In genomic region chr3:72663429-72663828, GRCh38 we compare ENCODE assay signal across 10 cellular contexts.
DNase-seq lines count a peak whose midpoint lies in the region; ATAC-seq, FAIRE-seq and TF ChIP-seq lines count a peak whose summit lies in the region.
"Had no signal": no experiment of that assay in that cellular context is flagged by ENCODE, and none has a peak within 500 bp of the region (broad histone marks: within the 10 kb centered on the region; RNA-seq: fewer than 3 reads in every experiment).

No MANE protein-coding gene starts in this region.

- no peaks in the 10 kb centered on the region for H3K79me2 ChIP-seq in osteoblast (ENCODE audit: insufficient read depth, low read length)

- H3K4me1 Mint-ChIP-seq in chondrocyte (ENCODE audit: low read depth) = peaks cover 52% of the 10 kb centered on the region

- no peaks in the 10 kb centered on the region for H3K36me3 Mint-ChIP-seq in chondrocyte (ENCODE audit: low read depth)

- H3K4me3 Mint-ChIP-seq in chondrocyte (ENCODE audit: unreplicated experiment) = no peak overlapping the region
- H3K4me3 Mint-ChIP-seq: CD8-positive, alpha-beta memory T cell had no signal

- no peak for TF ChIP-seq POLR2A in transverse colon (IDR thresholded peaks at IDR 0.05)

- 40 to 64% methylated on average over 1 to 4 of the region's 4 CpGs for WGBS in transverse colon (ENCODE audit: low coverage in 1 of 2), 2 donors
- 77 to 87% (median 80%) methylated on average over 4 of the region's 4 CpGs for WGBS in small intestine, 3 donors

- H3K27me3 Mint-ChIP-seq in chondrocyte (ENCODE audit: low read depth) = peaks cover under 1% of the 10 kb centered on the region

- TF ChIP-seq CTCF in chondrocyte (IDR thresholded peaks at IDR 0.05) (no peak), osteoblast (IDR thresholded peaks at IDR 0.05; ENCODE audit: extremely low read depth, low read depth, low read length) (no peak), transverse colon (IDR thresholded peaks at IDR 0.05) (no peak)

- no peak overlapping the region for H2AFZ ChIP-seq in osteoblast (ENCODE audit: low read length)

- FAIRE-seq in small intestine (lab: Jason Lieb, UNC) = no peak

- H3K36me3 ChIP-seq in osteoblast (ENCODE audit: insufficient read depth, low read length) (no peaks in the 10 kb centered on the region), transverse colon (no peaks in the 10 kb centered on the region), small intestine (ENCODE audit: control insufficient read depth in 2 of 2, insufficient read depth in 2 of 2, low read length in 2 of 2) (no peaks in the 10 kb centered on the region)
- H3K36me3 ChIP-seq: spleen had no signal

- in situ Hi-C loops in transverse colon (cut with MboI; ENCODE audit: low pct_ligation_motif_present in 1 of 4, low pct_unique_long_range_greater_than_20kb in 1 of 4, low sequenced_read_pairs in 3 of 4) = loop anchor here in 2 of 4 donors (10.0 to 25.0 kb wide), 2 partner anchors 161 to 424 kb away; no protein-coding TSS in a partner anchor

- H3K4me1 ChIP-seq in osteoblast (ENCODE audit: insufficient read depth, low read length) (peaks cover 30% of the 10 kb centered on the region), transverse colon (no peaks in the 10 kb centered on the region), small intestine (ENCODE audit: control insufficient read depth in 2 of 2, insufficient read depth in 1 of 2, low read depth in 1 of 2, low read length in 1 of 2) (no peaks in the 10 kb centered on the region)
- H3K4me1 ChIP-seq: spleen had no signal

- peak overlapping the region; percentile 1 for H3K27ac Mint-ChIP-seq in chondrocyte (ENCODE audit: unreplicated experiment)
- H3K27ac Mint-ChIP-seq: CD8-positive, alpha-beta memory T cell had no signal

- H3K27me3 ChIP-seq in osteoblast (ENCODE audit: insufficient read depth, low read length) = peaks cover 15% of the 10 kb centered on the region
- no peaks in the 10 kb centered on the region for H3K27me3 ChIP-seq in transverse colon
- H3K27me3 ChIP-seq in small intestine (ENCODE audit: control insufficient read depth in 2 of 2, insufficient read depth in 2 of 2, low read length in 2 of 2) = no peaks in the 10 kb centered on the region

- no peaks in the 10 kb centered on the region for H4K20me1 ChIP-seq in osteoblast (ENCODE audit: insufficient read depth, low read length)

- H3K4me3 ChIP-seq in osteoblast (ENCODE audit: insufficient read depth, low read length) (no peak overlapping the region), transverse colon (no peak overlapping the region), small intestine (ENCODE audit: low read depth in 1 of 2, low read length in 2 of 2) (no peak overlapping the region)
- H3K4me3 ChIP-seq: spleen had no signal

- no peaks in the 10 kb centered on the region for H3K9me3 Mint-ChIP-seq in chondrocyte (ENCODE audit: low read depth)
- H3K9me3 Mint-ChIP-seq: CD8-positive, alpha-beta memory T cell had no signal

- ATAC-seq in Right ventricle myocardium superior (ENCODE audit: poor library complexity) = no peak

- TF ChIP-seq EP300 in transverse colon (IDR thresholded peaks at IDR 0.05; ENCODE audit: low read depth) = no peak

- H3K4me2 ChIP-seq in osteoblast (ENCODE audit: insufficient read depth, low read length) = no peak overlapping the region

- intact Hi-C loops in Right ventricle myocardium superior (cut with DNase I) = loop anchor here (10.0 kb wide), 1 partner anchor 161 kb away; no protein-coding TSS in a partner anchor
- intact Hi-C loops in transverse colon (cut with DNase I; ENCODE audit: low total_unique reads) = no loop called here

- no peaks in the 10 kb centered on the region for H3K9me3 ChIP-seq in osteoblast (ENCODE audit: low read depth, low read length)
- H3K9me3 ChIP-seq in transverse colon = no peaks in the 10 kb centered on the region
- H3K9me3 ChIP-seq in small intestine (ENCODE audit: control insufficient read depth, low read depth) = no peaks in the 10 kb centered on the region
- H3K9me3 ChIP-seq: spleen had no signal

- H3K27ac ChIP-seq in osteoblast (ENCODE audit: low read depth, low read length) (no peak overlapping the region), transverse colon (no peak overlapping the region), small intestine (ENCODE audit: low read depth in 1 of 2, low read length in 1 of 2) (no peak overlapping the region)
- H3K27ac ChIP-seq: spleen had no signal

- peak; percentile 15 for DNase-seq in DMS53 treated with DMSO at 0.1 percent for 48 hours (lab: John Stamatoyannopoulos, UW; ENCODE audit: unreplicated experiment)
- peak; percentile 46 for DNase-seq in NCI-H2107 (lab: John Stamatoyannopoulos, UW)
- no peak for DNase-seq in chondrocyte (ENCODE audit: low spot score)
- DNase-seq in osteoblast (ENCODE audit: insufficient read length, low spot score, missing footprints) = peak; percentile 87
- DNase-seq in iPS-NIHi11 (ENCODE audit: low spot score) = no peak
- no peak for DNase-seq in Right ventricle myocardium superior
- no peak for DNase-seq in transverse colon
- no peak for DNase-seq in small intestine
- DNase-seq: CD8-positive, alpha-beta memory T cell; spleen had no signal

Comparison
In these comparisons a context has a peak if more than half of its experiments do, and no peak if none do; other contexts are left out.
1. DNase-seq: peak in DMS53 treated with DMSO at 0.1 percent for 48 hours (single experiment), NCI-H2107 (single experiment) and osteoblast (single experiment); none in chondrocyte (single experiment), iPS-NIHi11 (single experiment), Right ventricle myocardium superior (single experiment), transverse colon (single experiment) and small intestine (single experiment).